15 cellular contexts compared by ENCODE assay signal in the genomic region with DNA sequence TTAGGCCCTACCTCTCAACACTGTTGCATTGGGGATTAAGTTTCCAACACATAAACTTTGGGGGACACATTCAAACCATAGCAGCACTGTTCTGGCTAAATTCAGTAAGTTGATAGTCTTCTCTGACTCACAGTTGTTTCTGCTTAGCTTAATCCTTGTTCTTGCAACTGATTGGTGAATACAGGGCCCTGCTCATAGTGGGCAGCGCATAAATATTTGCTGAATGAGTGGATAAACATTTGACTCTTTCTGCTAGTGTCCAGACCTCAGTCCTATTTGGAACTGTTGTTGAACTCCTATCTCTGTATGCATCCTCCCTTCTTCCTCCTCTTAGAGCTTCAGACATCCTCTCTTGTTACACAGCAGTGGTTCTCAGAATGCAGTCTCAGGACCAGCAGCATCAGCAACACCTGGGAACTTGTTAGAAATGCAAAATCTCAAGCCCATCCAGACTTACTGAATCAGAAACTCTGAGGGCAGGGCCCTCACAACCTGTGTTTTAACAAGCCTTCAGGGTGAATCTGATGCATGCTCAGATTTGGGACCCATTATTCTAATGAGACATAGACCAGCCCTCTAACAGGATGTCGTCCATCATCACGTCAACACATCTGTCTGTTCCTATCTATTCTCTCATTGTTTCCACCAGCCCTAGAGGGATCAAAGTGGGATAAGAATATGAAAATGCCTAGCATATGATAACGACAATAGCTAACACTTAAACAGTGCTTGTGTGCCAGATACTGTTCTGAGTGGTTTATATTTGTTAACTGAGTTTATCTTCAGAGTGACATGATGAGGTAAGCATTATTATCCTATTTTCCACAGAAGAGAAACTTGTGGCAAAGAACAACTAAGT. TPM values are rescaled to one million over a fixed set of nuclear protein-coding genes. Genes with fewer than 3 reads are reported as not detected.
DNase-seq lines count a peak whose midpoint lies in the region; FAIRE-seq and TF ChIP-seq lines count a peak whose summit lies in the region.
"Had no signal": no experiment of that assay in that cellular context is flagged by ENCODE, and none has a peak within 500 bp of the region (broad histone marks: within the 10 kb centered on the region; RNA-seq: fewer than 3 reads in every experiment).

No MANE protein-coding gene starts in this region.

- H3K4me3 ChIP-seq in breast epithelium (no peak overlapping the region), astrocyte (ENCODE audit: insufficient read depth, low read depth, low read length) (no peak overlapping the region), vagina (no peak overlapping the region)
- H3K4me3 ChIP-seq: tibial nerve had no signal

- H3K9me3 ChIP-seq in breast epithelium (no peaks in the 10 kb centered on the region), astrocyte (ENCODE audit: insufficient read depth, low read depth, low read length) (no peaks in the 10 kb centered on the region), vagina (no peaks in the 10 kb centered on the region)
- H3K9me3 ChIP-seq: tibial nerve had no signal

- peak overlapping the region in 1 of 2 donors; percentile 71 for H3K27ac ChIP-seq in breast epithelium
- H3K27ac ChIP-seq in astrocyte (ENCODE audit: low read depth, low read length): no peak overlapping the region
- H3K27ac ChIP-seq in vagina: peak overlapping the region; percentile 56
- H3K27ac ChIP-seq: RWPE1, tibial nerve, VCaP had no signal

- no TSS peak for BruUV-seq in MCF 10A (replicated peaks; lab: Mats Ljungman, UMichigan)

- TF ChIP-seq POLR2A in breast epithelium (IDR thresholded peaks at IDR 0.05) (no peak), vagina (IDR thresholded peaks at IDR 0.05) (no peak)

- no peaks in the 10 kb centered on the region for H3K27me3 ChIP-seq in breast epithelium
- no peaks in the 10 kb centered on the region for H3K27me3 ChIP-seq in astrocyte (ENCODE audit: insufficient read depth, low read length)
- H3K27me3 ChIP-seq in vagina: no peaks in the 10 kb centered on the region
- H3K27me3 ChIP-seq: tibial nerve had no signal

- DNase-seq in MCF 10A (ENCODE audit: unreplicated experiment) (peak; percentile 8), breast epithelium (ENCODE audit: low spot score in 2 of 2) (no peak), astrocyte (ENCODE audit: low read depth) (peak; percentile 81), iris pigment epithelial cell (ENCODE audit: low read depth) (peak; percentile 56), vagina (ENCODE audit: extremely low spot score in 2 of 2) (no peak), GM19240 (ENCODE audit: insufficient read length, low spot score) (no peak), T-helper 1 cell (no peak)
- DNase-seq in stimulated activated naive CD4-positive, alpha-beta T cell (lab: John Stamatoyannopoulos, UW): no peak
- DNase-seq: DMS79; effector memory CD4-positive, alpha-beta T cell; naive B cell had no signal

- CTCF ChIA-PET in MCF 10A (lab: Yijun Ruan, JAX): interaction anchor here (0.5 to 0.6 kb wide), 3 partner anchors 16 to 150 kb away, joined by 3 to 4 read pairs (median 3); no protein-coding TSS in a partner anchor

- no peaks in the 10 kb centered on the region for H3K4me1 ChIP-seq in breast epithelium
- H3K4me1 ChIP-seq in astrocyte (ENCODE audit: insufficient read depth, low read length): peaks cover 6% of the 10 kb centered on the region
- H3K4me1 ChIP-seq in vagina: peaks cover 24% of the 10 kb centered on the region
- H3K4me1 ChIP-seq: tibial nerve had no signal

- no peak for TF ChIP-seq CTCF in MCF 10A (IDR thresholded peaks at IDR 0.05; ENCODE audit: unreplicated experiment)
- no peak for TF ChIP-seq CTCF in breast epithelium (IDR thresholded peaks at IDR 0.05)
- no peak for TF ChIP-seq CTCF in astrocyte (IDR thresholded peaks at IDR 0.05; ENCODE audit: insufficient read depth, low read depth, low read length)
- TF ChIP-seq CTCF in vagina (IDR thresholded peaks at IDR 0.05): no peak

- peak overlapping the region; percentile 34 for H3K4me2 ChIP-seq in astrocyte (ENCODE audit: low read length)

- H3K9ac ChIP-seq in astrocyte (ENCODE audit: low read length): no peak overlapping the region

- no peaks in the 10 kb centered on the region for H3K4me1 Mint-ChIP-seq in MCF 10A (ENCODE audit: insufficient read depth, unreplicated experiment)
- H3K4me1 Mint-ChIP-seq in astrocyte (ENCODE audit: low read depth, unreplicated experiment): no peaks in the 10 kb centered on the region
- H3K4me1 Mint-ChIP-seq: naive B cell had no signal

- no peaks in the 10 kb centered on the region for H3K9me3 Mint-ChIP-seq in MCF 10A (ENCODE audit: unreplicated experiment)
- no peaks in the 10 kb centered on the region for H3K9me3 Mint-ChIP-seq in astrocyte (ENCODE audit: unreplicated experiment)

- no peaks in the 10 kb centered on the region for H3K79me2 ChIP-seq in astrocyte (ENCODE audit: insufficient read depth, low read length)

- H3K4me3 Mint-ChIP-seq in MCF 10A (ENCODE audit: unreplicated experiment) (no peak overlapping the region), astrocyte (ENCODE audit: unreplicated experiment) (no peak overlapping the region)
- H3K4me3 Mint-ChIP-seq: naive B cell had no signal

- no peaks in the 10 kb centered on the region for H4K20me1 ChIP-seq in astrocyte (ENCODE audit: insufficient read depth, low read length)

- POLR2A ChIA-PET in MCF 10A (lab: Yijun Ruan, JAX): no interaction called here

- no peak overlapping the region for H2AFZ ChIP-seq in astrocyte (ENCODE audit: low read depth, low read length)

- FAIRE-seq in astrocyte (lab: Jason Lieb, UNC): peak; percentile 69
- FAIRE-seq: A204.1 had no signal

- H3K36me3 Mint-ChIP-seq in MCF 10A (ENCODE audit: insufficient read depth, unreplicated experiment): no peaks in the 10 kb centered on the region
- no peaks in the 10 kb centered on the region for H3K36me3 Mint-ChIP-seq in astrocyte (ENCODE audit: low read depth, unreplicated experiment)
- H3K36me3 Mint-ChIP-seq: naive B cell had no signal

- intact Hi-C loops in MCF 10A (cut with micrococcal nuclease) (no loop called here), breast epithelium (cut with DNase I; ENCODE audit: low total_unique reads) (no loop called here), vagina (cut with DNase I) (no loop called here)

- H3K27ac Mint-ChIP-seq in MCF 10A (ENCODE audit: low read depth, unreplicated experiment): no peak overlapping the region
- no peak overlapping the region for H3K27ac Mint-ChIP-seq in astrocyte (ENCODE audit: unreplicated experiment)
- H3K27ac Mint-ChIP-seq: naive B cell had no signal

- H3K36me3 ChIP-seq in breast epithelium (no peaks in the 10 kb centered on the region), astrocyte (ENCODE audit: insufficient read depth, low read length) (no peaks in the 10 kb centered on the region), vagina (no peaks in the 10 kb centered on the region)
- H3K36me3 ChIP-seq: tibial nerve had no signal

- H3K27me3 Mint-ChIP-seq in MCF 10A (ENCODE audit: insufficient read depth, unreplicated experiment) (peaks cover 35% of the 10 kb centered on the region), astrocyte (ENCODE audit: low read depth, unreplicated experiment) (peaks cover 9% of the 10 kb centered on the region)

RNA-seq across cellular contexts. Expression of gene SPON1, which starts 22.3 kb away (rescaled TPM):
- total RNA-seq in MCF 10A (2022): not detected in 2 replicates
- 100 to 1,000 TPM in 1 of 3 donors, 10 to 100 TPM in 2; 30.1 to 133 (median 34.7) TPM for total RNA-seq in breast epithelium
- 1.5 and 2.0 TPM in 2 replicates for total RNA-seq in astrocyte
- 31.7 TPM for total RNA-seq in vagina

Comparison
In these comparisons a context has a peak if more than half of its experiments do, and no peak if none do; other contexts are left out.
1. DNase-seq: peak in MCF 10A (single experiment), astrocyte (single experiment) and iris pigment epithelial cell (single experiment); none in breast epithelium (0 of 2), vagina (0 of 2), GM19240 (single experiment), T-helper 1 cell (0 of 5) and stimulated activated naive CD4-positive, alpha-beta T cell (0 of 6).
2. RNA of gene SPON1, which starts 22.3 kb away (total RNA-seq): 30.1 to 133 TPM in breast epithelium and 31.7 TPM in vagina (single experiment); 1.5 to 2.0 TPM in astrocyte and not detected in MCF 10A; every median in the first group is over 10 times any median in the second.